In the genomic region with DNA sequence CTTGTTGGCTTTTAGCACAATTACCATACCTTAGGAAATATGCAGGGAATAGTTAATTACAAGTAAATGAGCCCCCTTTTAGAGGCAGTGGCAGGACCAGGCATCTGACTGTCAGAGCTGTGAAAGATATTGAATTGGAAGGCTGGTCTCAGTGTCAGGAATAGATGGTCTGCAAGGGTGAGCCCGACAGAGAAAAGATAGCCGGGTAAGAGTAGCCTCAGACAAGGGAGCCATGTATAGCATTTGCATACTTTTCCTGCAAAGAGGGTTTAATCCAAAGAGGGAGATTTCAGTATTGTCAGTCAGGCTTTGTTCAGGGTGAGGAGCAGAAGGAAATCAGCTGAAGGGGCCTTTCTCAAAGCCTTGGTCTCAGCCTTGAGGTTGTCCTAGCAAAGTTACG, we compare ENCODE assay signal across 17 cellular contexts.
DNase-seq lines count a peak whose midpoint lies in the region; ATAC-seq and TF ChIP-seq lines count a peak whose summit lies in the region.
"Had no signal": no experiment of that assay in that cellular context is flagged by ENCODE, and none has a peak within 500 bp of the region (broad histone marks: within the 10 kb centered on the region; RNA-seq: fewer than 3 reads in every experiment).

No MANE protein-coding gene starts in this region.

- H3K27ac Mint-ChIP-seq in WTC11 (peak overlapping the region; percentile 31), memory B cell (peak overlapping the region; percentile 26)
- H3K27ac Mint-ChIP-seq in stimulated activated memory B cell treated with anti-CD40 and anti-IgM and Interleukin-4, amounts not matched to agents 10 μg/mL and 1 μg/mL and 100 μg/mL, for 72 hours = peak overlapping the region; percentile 46
- H3K27ac Mint-ChIP-seq: CD4-positive, alpha-beta T cell had no signal

- no peaks in the 10 kb centered on the region for H3K27me3 ChIP-seq in cardiac muscle cell

- POLR2A ChIA-PET in WTC11 (lab: Charles Lee) = no interaction called here

- intact Hi-C loops in Right ventricle myocardium inferior (cut with DNase I) = no loop called here

- H3K9me3 Mint-ChIP-seq in WTC11 (no peaks in the 10 kb centered on the region), memory B cell (no peaks in the 10 kb centered on the region)
- no peaks in the 10 kb centered on the region for H3K9me3 Mint-ChIP-seq in stimulated activated memory B cell treated with anti-CD40 and anti-IgM and Interleukin-4, amounts not matched to agents 10 μg/mL and 1 μg/mL and 100 μg/mL, for 72 hours
- H3K9me3 Mint-ChIP-seq: CD4-positive, alpha-beta T cell had no signal

- H3K27me3 Mint-ChIP-seq in WTC11 (ENCODE audit: low read depth) = no peaks in the 10 kb centered on the region
- H3K27me3 Mint-ChIP-seq in memory B cell = no peaks in the 10 kb centered on the region
- no peaks in the 10 kb centered on the region for H3K27me3 Mint-ChIP-seq in stimulated activated memory B cell treated with anti-CD40 and anti-IgM and Interleukin-4, amounts not matched to agents 10 μg/mL and 1 μg/mL and 100 μg/mL, for 72 hours
- H3K27me3 Mint-ChIP-seq: CD4-positive, alpha-beta T cell had no signal

- ATAC-seq in Right ventricle myocardium inferior (no peak), WTC11 (peak; percentile 82), memory B cell (ENCODE audit: low read depth) (no peak), HG03439 (IDR thresholded peaks at IDR 0.05; ENCODE audit: unreplicated experiment) (no peak)
- ATAC-seq in stimulated activated memory B cell treated with anti-CD40 and anti-IgM and Interleukin-4, amounts not matched to agents 10 μg/mL and 1 μg/mL and 100 μg/mL, for 72 hours = no peak
- ATAC-seq: GM12878, K562 had no signal

- DNase-seq in cardiac muscle cell (ENCODE audit: low read depth in 1 of 2, low spot score in 1 of 2) (no peak), Right ventricle myocardium inferior (ENCODE audit: missing footprints) (no peak), WTC11 (ENCODE audit: low spot score) (no peak), memory B cell (ENCODE audit: low spot score in 2 of 2) (no peak), NCI-H2107 (lab: John Stamatoyannopoulos, UW) (no peak), mesenteric fat pad (ENCODE audit: low spot score) (no peak)
- DNase-seq: 8988T; ACHN; C1 segment of cervical spinal cord; Calu3; CD4-positive, alpha-beta T cell; DMS 273 treated with DMSO at 0.1 percent for 48 hours; H7 had no signal

- H3K4me3 Mint-ChIP-seq in WTC11 = no peak overlapping the region
- H3K4me3 Mint-ChIP-seq in memory B cell = no peak overlapping the region
- no peak overlapping the region for H3K4me3 Mint-ChIP-seq in stimulated activated memory B cell treated with anti-CD40 and anti-IgM and Interleukin-4, amounts not matched to agents 10 μg/mL and 1 μg/mL and 100 μg/mL, for 72 hours
- H3K4me3 Mint-ChIP-seq: CD4-positive, alpha-beta T cell had no signal

- H3K4me1 Mint-ChIP-seq in WTC11 (peaks cover 29% of the 10 kb centered on the region), memory B cell (peaks cover 20% of the 10 kb centered on the region)
- H3K4me1 Mint-ChIP-seq in stimulated activated memory B cell treated with anti-CD40 and anti-IgM and Interleukin-4, amounts not matched to agents 10 μg/mL and 1 μg/mL and 100 μg/mL, for 72 hours = peaks cover 28% of the 10 kb centered on the region

- H3K9me3 ChIP-seq in cardiac muscle cell (ENCODE audit: low read depth) = no peaks in the 10 kb centered on the region

- TF ChIP-seq CTCF in cardiac muscle cell (IDR thresholded peaks at IDR 0.05; ENCODE audit: low read depth, low read length) = no peak
- TF ChIP-seq CTCF in WTC11 (IDR thresholded peaks at IDR 0.05) = no peak

- peaks cover 7% of the 10 kb centered on the region for H3K4me1 ChIP-seq in cardiac muscle cell (ENCODE audit: low read depth)

- CTCF ChIA-PET in WTC11 (lab: Charles Lee) = no interaction called here

- H3K4me3 ChIP-seq in cardiac muscle cell = no peak overlapping the region
- H3K4me3 ChIP-seq: GM12878, K562 had no signal

- no peaks in the 10 kb centered on the region for H3K36me3 ChIP-seq in cardiac muscle cell

- H3K27ac ChIP-seq in cardiac muscle cell = peak overlapping the region; percentile 22

- H3K36me3 Mint-ChIP-seq in WTC11 (no peaks in the 10 kb centered on the region), memory B cell (peaks cover 17% of the 10 kb centered on the region)
- peaks cover 22% of the 10 kb centered on the region for H3K36me3 Mint-ChIP-seq in stimulated activated memory B cell treated with anti-CD40 and anti-IgM and Interleukin-4, amounts not matched to agents 10 μg/mL and 1 μg/mL and 100 μg/mL, for 72 hours

TF ChIP-seq in WTC11, 78 proteins besides CTCF, POLR2A, EP300 and RAD21:
- TF ChIP-seq, protein P1, sequence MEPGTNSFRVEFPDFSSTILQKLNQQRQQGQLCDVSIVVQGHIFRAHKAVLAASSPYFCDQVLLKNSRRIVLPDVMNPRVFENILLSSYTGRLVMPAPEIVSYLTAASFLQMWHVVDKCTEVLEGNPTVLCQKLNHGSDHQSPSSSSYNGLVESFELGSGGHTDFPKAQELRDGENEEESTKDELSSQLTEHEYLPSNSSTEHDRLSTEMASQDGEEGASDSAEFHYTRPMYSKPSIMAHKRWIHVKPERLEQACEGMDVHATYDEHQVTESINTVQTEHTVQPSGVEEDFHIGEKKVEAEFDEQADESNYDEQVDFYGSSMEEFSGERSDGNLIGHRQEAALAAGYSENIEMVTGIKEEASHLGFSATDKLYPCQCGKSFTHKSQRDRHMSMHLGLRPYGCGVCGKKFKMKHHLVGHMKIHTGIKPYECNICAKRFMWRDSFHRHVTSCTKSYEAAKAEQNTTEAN (CRISPR knock-in tag; IDR thresholded peaks at IDR 0.05) = no peak
- TF ChIP-seq TEAD4 (CRISPR knock-in tag; IDR thresholded peaks at IDR 0.05) (no peak), TCF7 (CRISPR knock-in tag; IDR thresholded peaks at IDR 0.05; ENCODE audit: low read depth) (no peak), PRRX2 (CRISPR knock-in tag; IDR thresholded peaks at IDR 0.05) (no peak), SMAD3 (CRISPR knock-in tag; IDR thresholded peaks at IDR 0.05; ENCODE audit: borderline replicate concordance) (no peak), NFE2L1 (CRISPR knock-in tag; IDR thresholded peaks at IDR 0.05) (no peak), IRF2 (CRISPR knock-in tag; IDR thresholded peaks at IDR 0.05; ENCODE audit: borderline replicate concordance, low read depth) (no peak), FOXJ3 (CRISPR knock-in tag; IDR thresholded peaks at IDR 0.05; ENCODE audit: borderline replicate concordance) (no peak), MYBL2 (CRISPR knock-in tag; IDR thresholded peaks at IDR 0.05) (no peak), ZNF423 (CRISPR knock-in tag; IDR thresholded peaks at IDR 0.05) (no peak), NFYB (CRISPR knock-in tag; conservative IDR thresholded peaks at IDR 0.05; ENCODE audit: low read depth) (no peak), GRHL2 (CRISPR knock-in tag; IDR thresholded peaks at IDR 0.05; ENCODE audit: insufficient replicate concordance, severe bottlenecking) (no peak), ZNF396 (CRISPR knock-in tag; IDR thresholded peaks at IDR 0.05; ENCODE audit: borderline replicate concordance) (no peak), ATF1 (CRISPR knock-in tag; IDR thresholded peaks at IDR 0.05) (no peak)
- TF ChIP-seq, protein P2, sequence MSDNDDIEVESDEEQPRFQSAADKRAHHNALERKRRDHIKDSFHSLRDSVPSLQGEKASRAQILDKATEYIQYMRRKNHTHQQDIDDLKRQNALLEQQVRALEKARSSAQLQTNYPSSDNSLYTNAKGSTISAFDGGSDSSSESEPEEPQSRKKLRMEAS (CRISPR knock-in tag; IDR thresholded peaks at IDR 0.05) = no peak
- TF ChIP-seq, protein P3, sequence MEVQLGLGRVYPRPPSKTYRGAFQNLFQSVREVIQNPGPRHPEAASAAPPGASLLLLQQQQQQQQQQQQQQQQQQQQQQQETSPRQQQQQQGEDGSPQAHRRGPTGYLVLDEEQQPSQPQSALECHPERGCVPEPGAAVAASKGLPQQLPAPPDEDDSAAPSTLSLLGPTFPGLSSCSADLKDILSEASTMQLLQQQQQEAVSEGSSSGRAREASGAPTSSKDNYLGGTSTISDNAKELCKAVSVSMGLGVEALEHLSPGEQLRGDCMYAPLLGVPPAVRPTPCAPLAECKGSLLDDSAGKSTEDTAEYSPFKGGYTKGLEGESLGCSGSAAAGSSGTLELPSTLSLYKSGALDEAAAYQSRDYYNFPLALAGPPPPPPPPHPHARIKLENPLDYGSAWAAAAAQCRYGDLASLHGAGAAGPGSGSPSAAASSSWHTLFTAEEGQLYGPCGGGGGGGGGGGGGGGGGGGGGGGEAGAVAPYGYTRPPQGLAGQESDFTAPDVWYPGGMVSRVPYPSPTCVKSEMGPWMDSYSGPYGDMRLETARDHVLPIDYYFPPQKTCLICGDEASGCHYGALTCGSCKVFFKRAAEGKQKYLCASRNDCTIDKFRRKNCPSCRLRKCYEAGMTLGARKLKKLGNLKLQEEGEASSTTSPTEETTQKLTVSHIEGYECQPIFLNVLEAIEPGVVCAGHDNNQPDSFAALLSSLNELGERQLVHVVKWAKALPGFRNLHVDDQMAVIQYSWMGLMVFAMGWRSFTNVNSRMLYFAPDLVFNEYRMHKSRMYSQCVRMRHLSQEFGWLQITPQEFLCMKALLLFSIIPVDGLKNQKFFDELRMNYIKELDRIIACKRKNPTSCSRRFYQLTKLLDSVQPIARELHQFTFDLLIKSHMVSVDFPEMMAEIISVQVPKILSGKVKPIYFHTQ (CRISPR knock-in tag; IDR thresholded peaks at IDR 0.05) = no peak
- TF ChIP-seq, protein P4, sequence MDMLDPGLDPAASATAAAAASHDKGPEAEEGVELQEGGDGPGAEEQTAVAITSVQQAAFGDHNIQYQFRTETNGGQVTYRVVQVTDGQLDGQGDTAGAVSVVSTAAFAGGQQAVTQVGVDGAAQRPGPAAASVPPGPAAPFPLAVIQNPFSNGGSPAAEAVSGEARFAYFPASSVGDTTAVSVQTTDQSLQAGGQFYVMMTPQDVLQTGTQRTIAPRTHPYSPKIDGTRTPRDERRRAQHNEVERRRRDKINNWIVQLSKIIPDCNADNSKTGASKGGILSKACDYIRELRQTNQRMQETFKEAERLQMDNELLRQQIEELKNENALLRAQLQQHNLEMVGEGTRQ (CRISPR knock-in tag; IDR thresholded peaks at IDR 0.05) = no peak
